8 cellular contexts compared by ENCODE assay signal in genomic region chr16:1773703-1774455, GRCh38. TPM values are rescaled to one million over a fixed set of nuclear protein-coding genes. Genes with fewer than 3 reads are reported as not detected.
DNase-seq lines count a peak whose midpoint lies in the region; ATAC-seq lines count a peak whose summit lies in the region.

No MANE protein-coding gene starts in this region.

- no peaks in the 10 kb centered on the region for H3K27me3 Mint-ChIP-seq in activated naive CD8-positive, alpha-beta T cell treated with anti-CD3 and anti-CD28 coated beads, Interleukin-2, amount 50 U/mL, for 24 hours
- no peaks in the 10 kb centered on the region for H3K27me3 Mint-ChIP-seq in stimulated activated memory B cell treated with anti-CD40 and anti-IgM and Interleukin-4, amounts not matched to agents 10 μg/mL and 1 μg/mL and 100 μg/mL, for 72 hours

- in situ Hi-C loops in G401 (cut with HindIII; ENCODE audit: low sequenced_read_pairs) = no loop called here

- H3K9me3 ChIP-seq in MG63 (no peaks in the 10 kb centered on the region), iPS-15b (ENCODE audit: control insufficient read depth, insufficient read depth, low read length) (no peaks in the 10 kb centered on the region)

- peak overlapping the region; percentile 100 for H3K4me3 Mint-ChIP-seq in activated naive CD8-positive, alpha-beta T cell treated with anti-CD3 and anti-CD28 coated beads, Interleukin-2, amount 50 U/mL, for 24 hours
- peak overlapping the region; percentile 99 for H3K4me3 Mint-ChIP-seq in stimulated activated memory B cell treated with anti-CD40 and anti-IgM and Interleukin-4, amounts not matched to agents 10 μg/mL and 1 μg/mL and 100 μg/mL, for 72 hours

- DNase-seq in MG63 (peak; percentile 49), G401 (ENCODE audit: low spot score) (no peak), GM19238 (ENCODE audit: insufficient read length, low spot score) (no peak)
- DNase-seq in activated naive CD8-positive, alpha-beta T cell treated with anti-CD3 and anti-CD28 coated beads, Interleukin-2, amount 50 U/mL, for 24 hours = peak; percentile 40

- H3K27ac Mint-ChIP-seq in activated naive CD8-positive, alpha-beta T cell treated with anti-CD3 and anti-CD28 coated beads, Interleukin-2, amount 50 U/mL, for 24 hours = no peak overlapping the region
- peak overlapping the region; percentile 95 for H3K27ac Mint-ChIP-seq in stimulated activated memory B cell treated with anti-CD40 and anti-IgM and Interleukin-4, amounts not matched to agents 10 μg/mL and 1 μg/mL and 100 μg/mL, for 72 hours

- peaks cover 17% of the 10 kb centered on the region for H3K4me1 Mint-ChIP-seq in activated naive CD8-positive, alpha-beta T cell treated with anti-CD3 and anti-CD28 coated beads, Interleukin-2, amount 50 U/mL, for 24 hours
- peaks cover 31% of the 10 kb centered on the region for H3K4me1 Mint-ChIP-seq in stimulated activated memory B cell treated with anti-CD40 and anti-IgM and Interleukin-4, amounts not matched to agents 10 μg/mL and 1 μg/mL and 100 μg/mL, for 72 hours

- peaks cover 2% of the 10 kb centered on the region for H3K4me1 ChIP-seq in iPS-15b (ENCODE audit: control insufficient read depth, insufficient read depth, low read length)

- H3K36me3 ChIP-seq in MG63 (peaks cover 63% of the 10 kb centered on the region), iPS-15b (ENCODE audit: control insufficient read depth, insufficient read depth, low read length) (peaks cover 31% of the 10 kb centered on the region)

- H3K4me3 ChIP-seq in GM08714 (ENCODE audit: low read length) = peak overlapping the region; percentile 81; the same call in 1 of the 2 replicates
- H3K4me3 ChIP-seq in MG63 = peak overlapping the region; percentile 79
- H3K4me3 ChIP-seq in iPS-15b (ENCODE audit: low read depth, low read length) = peak overlapping the region; percentile 85

- ATAC-seq in activated naive CD8-positive, alpha-beta T cell treated with anti-CD3 and anti-CD28 coated beads, Interleukin-2, amount 50 U/mL, for 24 hours = no peak
- ATAC-seq in stimulated activated memory B cell treated with anti-CD40 and anti-IgM and Interleukin-4, amounts not matched to agents 10 μg/mL and 1 μg/mL and 100 μg/mL, for 72 hours = no peak
- ATAC-seq in GM21576 (IDR thresholded peaks at IDR 0.05; ENCODE audit: unreplicated experiment) = no peak

- H3K27me3 ChIP-seq in MG63 (no peaks in the 10 kb centered on the region), iPS-15b (ENCODE audit: control insufficient read depth, insufficient read depth, low read length) (no peaks in the 10 kb centered on the region)

- no peaks in the 10 kb centered on the region for H3K9me3 Mint-ChIP-seq in activated naive CD8-positive, alpha-beta T cell treated with anti-CD3 and anti-CD28 coated beads, Interleukin-2, amount 50 U/mL, for 24 hours
- H3K9me3 Mint-ChIP-seq in stimulated activated memory B cell treated with anti-CD40 and anti-IgM and Interleukin-4, amounts not matched to agents 10 μg/mL and 1 μg/mL and 100 μg/mL, for 72 hours = no peaks in the 10 kb centered on the region

- H3K9ac ChIP-seq in iPS-15b (ENCODE audit: low read depth, low read length) = peak overlapping the region; percentile 85

- peaks cover 11% of the 10 kb centered on the region for H3K36me3 Mint-ChIP-seq in activated naive CD8-positive, alpha-beta T cell treated with anti-CD3 and anti-CD28 coated beads, Interleukin-2, amount 50 U/mL, for 24 hours (ENCODE audit: low read depth)
- peaks cover 19% of the 10 kb centered on the region for H3K36me3 Mint-ChIP-seq in stimulated activated memory B cell treated with anti-CD40 and anti-IgM and Interleukin-4, amounts not matched to agents 10 μg/mL and 1 μg/mL and 100 μg/mL, for 72 hours

RNA-seq across cellular contexts. Expression of gene MRPS34, which starts 0.9 kb away (rescaled TPM):
- total RNA-seq in MG63 (2014; rRNA removed; shearing (Covaris generic); ENCODE audit: low replicate concordance) = 225 and 308 TPM in 2 replicates
- total RNA-seq in G401 (2014; rRNA removed; shearing (Covaris generic)) = 276 and 281 TPM in 2 replicates

RNA-seq across cellular contexts. Expression of gene EME2, which starts 1.3 kb away (rescaled TPM):
- total RNA-seq in MG63 (2014; rRNA removed; shearing (Covaris generic); ENCODE audit: low replicate concordance) = 3.3 and 6.6 TPM in 2 replicates
- total RNA-seq in G401 (2014; rRNA removed; shearing (Covaris generic)) = 10.4 and 10.6 TPM in 2 replicates

RNA-seq across cellular contexts. Expression of gene NME3, which starts 2.5 kb away (rescaled TPM):
- 0.46 TPM in 1 of 2 replicates, not detected in the other for total RNA-seq in MG63 (2014; rRNA removed; shearing (Covaris generic); ENCODE audit: low replicate concordance)
- 64.4 and 76.9 TPM in 2 replicates for total RNA-seq in G401 (2014; rRNA removed; shearing (Covaris generic))

RNA-seq across cellular contexts. Expression of gene SPSB3, which starts 8.5 kb away (rescaled TPM):
- 34.3 and 40.3 TPM in 2 replicates for total RNA-seq in MG63 (2014; rRNA removed; shearing (Covaris generic); ENCODE audit: low replicate concordance)
- 14.0 and 27.3 TPM in 2 replicates for total RNA-seq in G401 (2014; rRNA removed; shearing (Covaris generic))

RNA-seq across cellular contexts. Expression of gene NUBP2, which starts 8.9 kb away (rescaled TPM):
- total RNA-seq in MG63 (2014; rRNA removed; shearing (Covaris generic); ENCODE audit: low replicate concordance) = 156 and 163 TPM in 2 replicates
- total RNA-seq in G401 (2014; rRNA removed; shearing (Covaris generic)) = 128 and 160 TPM in 2 replicates

Comparison
In these comparisons a context has a peak if more than half of its experiments do, and no peak if none do; other contexts are left out.
1. DNase-seq: peak in MG63 (single experiment) and activated naive CD8-positive, alpha-beta T cell treated with anti-CD3 and anti-CD28 coated beads, Interleukin-2, amount 50 U/mL, for 24 hours (single experiment); none in G401 (single experiment) and GM19238 (single experiment).
2. RNA of gene NME3, which starts 2.5 kb away (total RNA-seq): 64.4 to 76.9 TPM in G401; 0.46 TPM in MG63; every median in the first group is over 10 times any median in the second.
3. Peak in every context shown above with its lines, with median percentiles within 50 percentile points of each other: H3K4me3 ChIP-seq.